16 cellular contexts compared by ENCODE assay signal in the genomic region with DNA sequence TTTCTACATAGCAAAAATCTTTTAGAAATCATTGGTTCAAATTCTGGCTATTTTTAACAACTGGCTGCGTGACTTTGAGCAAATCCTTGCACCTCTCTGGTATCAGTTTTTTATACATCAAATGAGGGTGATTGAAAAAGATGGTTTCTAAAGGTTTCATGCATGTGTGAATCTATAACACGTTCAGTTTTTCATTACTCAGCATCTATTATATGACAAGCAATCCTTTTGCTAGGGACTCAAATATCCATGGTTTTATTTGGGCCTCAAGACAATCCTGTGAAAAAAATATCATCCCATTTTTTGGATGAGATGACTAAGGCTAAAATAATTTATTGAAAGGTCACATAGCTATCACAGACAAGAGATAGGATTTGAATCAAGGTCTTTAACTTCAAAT. TPM values are rescaled to one million over a fixed set of nuclear protein-coding genes. Genes with fewer than 3 reads are reported as not detected.
DNase-seq lines count a peak whose midpoint lies in the region; ATAC-seq and TF ChIP-seq lines count a peak whose summit lies in the region.
"Had no signal": no experiment of that assay in that cellular context is flagged by ENCODE, and none has a peak within 500 bp of the region (broad histone marks: within the 10 kb centered on the region; RNA-seq: fewer than 3 reads in every experiment).

No MANE protein-coding gene starts in this region.

- TF ChIP-seq CTCF in HFF-Myc (IDR thresholded peaks at IDR 0.05; ENCODE audit: low read depth, low read length, missing control alignments) (no peak), thoracic aorta (IDR thresholded peaks at IDR 0.05) (no peak), BE2C (IDR thresholded peaks at IDR 0.05; ENCODE audit: low read depth, low read length) (no peak)

- H3K4me1 ChIP-seq in ectodermal cell (ENCODE audit: control insufficient read depth, insufficient read depth, low read length): no peaks in the 10 kb centered on the region
- H3K4me1 ChIP-seq in mucosa of rectum (ENCODE audit: control insufficient read depth in 2 of 2, insufficient read depth in 2 of 2, low read length in 2 of 2): peaks cover 17 to 26% of the 10 kb centered on the region in 2 donors
- H3K4me1 ChIP-seq in thoracic aorta (ENCODE audit: control insufficient read depth in 1 of 2, low read depth in 2 of 2): peaks cover 0 to 6% of the 10 kb centered on the region in 2 donors
- no peaks in the 10 kb centered on the region for H3K4me1 ChIP-seq in BE2C
- no peaks in the 10 kb centered on the region for H3K4me1 ChIP-seq in HAP-1

- ATAC-seq in thoracic aorta (ENCODE audit: insufficient number of reproducible peaks, low FRiP score, low read depth): no peak
- ATAC-seq in GM19351 (IDR thresholded peaks at IDR 0.05; ENCODE audit: unreplicated experiment): no peak
- ATAC-seq in HG03135 (IDR thresholded peaks at IDR 0.05; ENCODE audit: unreplicated experiment): no peak
- ATAC-seq: CD8-positive, alpha-beta T cell had no signal

- H3K9me3 ChIP-seq in ectodermal cell (ENCODE audit: control insufficient read depth, low read length) (no peaks in the 10 kb centered on the region), mucosa of rectum (ENCODE audit: control insufficient read depth in 2 of 2, low read length in 2 of 2) (no peaks in the 10 kb centered on the region), thoracic aorta (no peaks in the 10 kb centered on the region), BE2C (no peaks in the 10 kb centered on the region), HAP-1 (no peaks in the 10 kb centered on the region)

- 45% methylated on average over 2 of the region's 2 CpGs; no CpG with 5 or more reads in 1 of the 2 experiments for WGBS in ectodermal cell, 2 experiments

- no peaks in the 10 kb centered on the region for H3K27me3 ChIP-seq in ectodermal cell (ENCODE audit: control insufficient read depth, insufficient read depth, low read length, poor library complexity, severe bottlenecking)
- H3K27me3 ChIP-seq in mucosa of rectum (ENCODE audit: control insufficient read depth in 2 of 2, insufficient read depth in 2 of 2, low read length in 2 of 2): peaks cover 0 to 4% of the 10 kb centered on the region in 2 donors
- no peaks in the 10 kb centered on the region for H3K27me3 ChIP-seq in thoracic aorta (replicated peaks; ENCODE audit: insufficient read depth)
- no peaks in the 10 kb centered on the region for H3K27me3 ChIP-seq in BE2C
- H3K27me3 ChIP-seq in HAP-1 (ENCODE audit: low read depth): no peaks in the 10 kb centered on the region

- DNase-seq in HFF-Myc (ENCODE audit: extremely low read depth, low read depth) (no peak), thoracic aorta (ENCODE audit: low spot score) (no peak), BE2C (no peak), HAP-1 (ENCODE audit: low spot score in 2 of 2) (no peak)
- DNase-seq: activated CD4-positive, alpha-beta T cell treated with anti-CD3 and anti-CD28 coated beads, Interleukin-2, amount 50 U/mL, for 1 hour; CD8-positive, alpha-beta T cell; central memory CD4-positive, alpha-beta T cell; erythroblast; naive B cell; NCI-H1417 treated with DMSO at 0.1 percent for 48 hours; NCI-H510A had no signal

- peak overlapping the region in 1 of 2 donors; percentile 72 for H3K9ac ChIP-seq in mucosa of rectum (ENCODE audit: low read depth in 1 of 2, low read length in 2 of 2)

- H3K27ac ChIP-seq in ectodermal cell (ENCODE audit: insufficient read depth, low read depth, low read length, poor library complexity, severe bottlenecking) (no peak overlapping the region), mucosa of rectum (ENCODE audit: low read depth in 2 of 2, low read length in 2 of 2) (peak overlapping the region; percentile 84 to 91), thoracic aorta (peak overlapping the region; percentile 25 to 74)

- H3K4me3 ChIP-seq in HFF-Myc (replicated peaks; ENCODE audit: low read depth, low read length) (peak overlapping the region; percentile 36; the same call in 1 of the 2 replicates), ectodermal cell (ENCODE audit: insufficient read depth, low read depth, low read length) (peak overlapping the region; percentile 61), mucosa of rectum (ENCODE audit: low read length in 2 of 2) (peak overlapping the region; percentile 80), thoracic aorta (peak overlapping the region; percentile 76), BE2C (ENCODE audit: low read depth, low read length) (no peak overlapping the region), HAP-1 (no peak overlapping the region)

- H3K36me3 ChIP-seq in ectodermal cell (ENCODE audit: control insufficient read depth, insufficient read depth, low read length) (no peaks in the 10 kb centered on the region), mucosa of rectum (ENCODE audit: control insufficient read depth in 2 of 2, insufficient read depth in 2 of 2, low read length in 2 of 2) (no peaks in the 10 kb centered on the region), thoracic aorta (no peaks in the 10 kb centered on the region), BE2C (no peaks in the 10 kb centered on the region), HAP-1 (replicated peaks) (no peaks in the 10 kb centered on the region)

- in situ Hi-C loops in HAP-1 (cut with MboI; ENCODE audit: low sequenced_read_pairs): no loop called here

RNA-seq across cellular contexts. Expression of a gene that starts 0.9 kb away (rescaled TPM):
- polyA plus RNA-seq in ectodermal cell (2013, experiment 1 of 4): 108 TPM
- 138 TPM for polyA plus RNA-seq in ectodermal cell (2013, experiment 2 of 4)
- 84.7 TPM for polyA plus RNA-seq in ectodermal cell (2013, experiment 3 of 4)
- 101 TPM for polyA plus RNA-seq in ectodermal cell (2013, experiment 4 of 4)
- 100 to 1,000 TPM in 1 of 2 donors, 10 to 100 TPM in 1; 95.7 to 109 TPM for total RNA-seq in thoracic aorta
- not detected for polyA plus RNA-seq in BE2C (2012; ENCODE audit: insufficient read depth, insufficient read length, low read depth)
- total RNA-seq: CD8-positive, alpha-beta T cell; T-helper 1 cell treated with Interleukin-12 subunit alpha and Interleukin-12 subunit beta and Interleukin-4 antibody, amounts not matched to agents 30 ng/mL and 1 ng/mL, for 36 hours had no signal

Comparison
In these comparisons a context has a peak if more than half of its experiments do, and no peak if none do; other contexts are left out.
1. H3K4me3 ChIP-seq: peak in HFF-Myc (single experiment), ectodermal cell (single experiment), mucosa of rectum (2 of 2) and thoracic aorta (single experiment); none in BE2C (single experiment) and HAP-1 (single experiment).